ENCODE assay signal across 8 cellular contexts in the genomic region with DNA sequence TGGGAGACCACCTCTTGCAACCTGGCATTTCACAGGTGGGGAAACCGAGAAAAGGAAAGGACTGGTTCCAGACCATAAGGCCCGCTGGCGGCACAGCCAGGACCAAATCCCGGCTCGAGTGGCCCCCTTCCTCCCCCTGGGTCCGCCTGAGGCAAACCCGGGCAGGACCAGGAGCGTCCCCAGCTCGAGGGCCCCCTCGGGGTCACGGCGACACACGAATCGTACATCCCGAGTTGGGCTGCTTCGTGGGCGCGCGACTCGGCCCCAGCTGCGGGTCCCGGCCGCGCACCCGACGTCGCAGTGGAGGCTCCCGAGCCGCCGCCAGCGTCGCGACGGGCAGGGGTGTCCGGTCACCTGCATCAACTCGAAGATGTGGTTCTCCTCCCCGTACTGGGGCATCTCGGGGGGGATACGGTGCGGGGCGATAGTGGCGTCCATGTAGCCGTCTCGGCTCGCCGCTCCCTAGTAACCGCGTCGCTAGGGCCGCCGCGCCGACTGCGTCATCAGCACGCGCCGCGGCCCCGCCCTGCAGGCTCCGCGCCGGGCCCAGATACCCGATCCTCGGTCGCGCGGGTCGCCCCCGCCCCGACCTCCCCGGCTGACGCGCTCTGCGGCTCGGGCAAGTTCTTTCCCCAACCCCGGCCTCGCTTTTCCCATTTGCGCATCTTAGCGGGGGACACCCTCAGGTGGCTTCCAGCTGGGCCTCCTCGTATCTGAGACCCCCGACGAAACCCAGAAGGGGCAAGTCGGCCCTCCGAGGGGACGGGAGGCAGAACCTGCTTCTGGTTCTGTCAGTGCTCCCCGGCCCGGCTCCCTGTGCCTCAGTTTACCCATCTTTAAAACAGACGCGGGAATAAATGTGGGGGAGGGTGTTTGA. TPM values are rescaled to one million over a fixed set of nuclear protein-coding genes. Genes with fewer than 3 reads are reported as not detected.
DNase-seq lines count a peak whose midpoint lies in the region; ATAC-seq and TF ChIP-seq lines count a peak whose summit lies in the region.

A gene with protein sequence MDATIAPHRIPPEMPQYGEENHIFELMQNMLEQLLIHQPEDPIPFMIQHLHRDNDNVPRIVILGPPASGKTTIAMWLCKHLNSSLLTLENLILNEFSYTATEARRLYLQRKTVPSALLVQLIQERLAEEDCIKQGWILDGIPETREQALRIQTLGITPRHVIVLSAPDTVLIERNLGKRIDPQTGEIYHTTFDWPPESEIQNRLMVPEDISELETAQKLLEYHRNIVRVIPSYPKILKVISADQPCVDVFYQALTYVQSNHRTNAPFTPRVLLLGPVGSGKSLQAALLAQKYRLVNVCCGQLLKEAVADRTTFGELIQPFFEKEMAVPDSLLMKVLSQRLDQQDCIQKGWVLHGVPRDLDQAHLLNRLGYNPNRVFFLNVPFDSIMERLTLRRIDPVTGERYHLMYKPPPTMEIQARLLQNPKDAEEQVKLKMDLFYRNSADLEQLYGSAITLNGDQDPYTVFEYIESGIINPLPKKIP (minus strand): TSS at position 467 of the 877 bp plus-strand sequence. CDS start 29 bp downstream, at position 438.

- H3K27ac Mint-ChIP-seq in natural killer cell treated with Interleukin-12 subunit alpha and Interleukin-12 subunit beta and Interleukin-15 and Interleukin-18, amount 100 ng/mL, for 72 hours: peak within 1 kb of the TSS; percentile 45 to 84

- H3K27ac ChIP-seq in HL-60 (replicated peaks): peak within 1 kb of the TSS; percentile 71
- H3K27ac ChIP-seq in Peyer's patch: peak within 1 kb of the TSS; percentile 55 to 74 (median 64)

- peak; percentile 98 for DNase-seq in AG08396 (ENCODE audit: low spot score)
- peak; percentile 43 to 49 for DNase-seq in HL-60 (ENCODE audit: low read depth in 1 of 2, low spot score in 1 of 2)
- peak; percentile 57 to 84 (median 82) for DNase-seq in Peyer's patch
- DNase-seq in activated effector memory CD4-positive, alpha-beta T cell treated with anti-CD3 and anti-CD28 coated beads, Interleukin-2, amount 50 U/mL, for 16 hours: peak; percentile 92
- peak; percentile 30 for DNase-seq in fibroblast of the conjunctiva (ENCODE audit: low read depth)
- DNase-seq in natural killer cell treated with Interleukin-12 subunit alpha and Interleukin-12 subunit beta and Interleukin-15 and Interleukin-18, amount 100 ng/mL, for 72 hours (ENCODE audit: low spot score): peak; percentile 85
- peak; percentile 42 to 82 (median 70) for DNase-seq in stimulated activated naive CD4-positive, alpha-beta T cell (lab: John Stamatoyannopoulos, UW)

- H3K9me3 Mint-ChIP-seq in natural killer cell treated with Interleukin-12 subunit alpha and Interleukin-12 subunit beta and Interleukin-15 and Interleukin-18, amount 100 ng/mL, for 72 hours: no peaks in the 10 kb centered on the region

- H3K4me3 Mint-ChIP-seq in natural killer cell treated with Interleukin-12 subunit alpha and Interleukin-12 subunit beta and Interleukin-15 and Interleukin-18, amount 100 ng/mL, for 72 hours: peak within 1 kb of the TSS; percentile 87

- peak within 1 kb of the TSS; percentile 83 for H3K4me3 ChIP-seq in HL-60 (replicated peaks; ENCODE audit: insufficient read depth, low read length)
- H3K4me3 ChIP-seq in Peyer's patch: peak within 1 kb of the TSS; percentile 69 to 85 (median 80)

- H3K4me1 Mint-ChIP-seq in natural killer cell treated with Interleukin-12 subunit alpha and Interleukin-12 subunit beta and Interleukin-15 and Interleukin-18, amount 100 ng/mL, for 72 hours (ENCODE audit: low read depth in 2 of 2): peaks cover 18 to 20% of the 10 kb centered on the region in 2 donors

- peak; percentile 69 for ATAC-seq in GM18867 (IDR thresholded peaks at IDR 0.05; ENCODE audit: unreplicated experiment)
- ATAC-seq in natural killer cell treated with Interleukin-12 subunit alpha and Interleukin-12 subunit beta and Interleukin-15 and Interleukin-18, amount 100 ng/mL, for 72 hours: peak; percentile 87 to 89

- TF ChIP-seq CTCF in HL-60 (IDR thresholded peaks at IDR 0.05; ENCODE audit: insufficient read depth, low read length) (no peak), Peyer's patch (IDR thresholded peaks at IDR 0.05) (peak in 1 of 6 experiments; percentile 7)

- peak in 1 of 2 donors; percentile 17 for TF ChIP-seq POLR2A in Peyer's patch (IDR thresholded peaks at IDR 0.05)

- no peaks in the 10 kb centered on the region for H3K36me3 ChIP-seq in Peyer's patch

- peaks cover 0 to 14% (median 3%) of the 10 kb centered on the region in 4 donors for H3K4me1 ChIP-seq in Peyer's patch

- no peaks in the 10 kb centered on the region for H3K36me3 Mint-ChIP-seq in natural killer cell treated with Interleukin-12 subunit alpha and Interleukin-12 subunit beta and Interleukin-15 and Interleukin-18, amount 100 ng/mL, for 72 hours

- H3K27me3 ChIP-seq in HL-60 (ENCODE audit: insufficient read depth, poor library complexity, severe bottlenecking) (no peaks in the 10 kb centered on the region), Peyer's patch (no peaks in the 10 kb centered on the region)

- H3K9me3 ChIP-seq in Peyer's patch: no peaks in the 10 kb centered on the region

- no peaks in the 10 kb centered on the region for H3K27me3 Mint-ChIP-seq in natural killer cell treated with Interleukin-12 subunit alpha and Interleukin-12 subunit beta and Interleukin-15 and Interleukin-18, amount 100 ng/mL, for 72 hours

RNA-seq across cellular contexts. Expression of the gene that starts here (rescaled TPM):
- total RNA-seq in Peyer's patch: not detected
- total RNA-seq in natural killer cell treated with Interleukin-12 subunit alpha and Interleukin-12 subunit beta and Interleukin-15 and Interleukin-18, amount 100 ng/mL, for 72 hours: not detected

Comparison
In these comparisons a context has a peak if more than half of its experiments do, and no peak if none do; other contexts are left out.
1. Peak in every context shown above with its lines: DNase-seq, ATAC-seq, H3K4me3 ChIP-seq and H3K27ac ChIP-seq.
2. Peak in DNase-seq, H3K4me3 ChIP-seq and H3K27ac ChIP-seq in Peyer's patch; RNA of the gene not detected or under 1 TPM.
3. Peak in DNase-seq and ATAC-seq in natural killer cell treated with Interleukin-12 subunit alpha and Interleukin-12 subunit beta and Interleukin-15 and Interleukin-18, amount 100 ng/mL, for 72 hours; RNA of the gene not detected or under 1 TPM.
4. DNase-seq: peak in every context shown above with its lines; median percentile 98 in AG08396; 92 in activated effector memory CD4-positive, alpha-beta T cell treated with anti-CD3 and anti-CD28 coated beads, Interleukin-2, amount 50 U/mL, for 16 hours; 85 in natural killer cell treated with Interleukin-12 subunit alpha and Interleukin-12 subunit beta and Interleukin-15 and Interleukin-18, amount 100 ng/mL, for 72 hours; 82 in Peyer's patch; 70 in stimulated activated naive CD4-positive, alpha-beta T cell; 46 in HL-60; 30 in fibroblast of the conjunctiva.